28 cellular contexts compared by ENCODE assay signal in genomic region chr14:54933006-54933405, GRCh38.
"Had no signal": no experiment of that assay in that cellular context is flagged by ENCODE, and none has a peak within 500 bp of the region (broad histone marks: within the 10 kb centered on the region; RNA-seq: fewer than 3 reads in every experiment).

No MANE protein-coding gene starts in this region.

- H3K27me3 Mint-ChIP-seq: naive thymus-derived CD8-positive, alpha-beta T cell; stimulated activated naive CD8-positive, alpha-beta T cell treated with anti-CD3 and anti-CD28 coated beads, Interleukin-15, Interleukin-2, amounts not matched to agents 100 ng/mL and 50 ng/mL, for 24 hours had no signal

- H3K27ac Mint-ChIP-seq: naive thymus-derived CD8-positive, alpha-beta T cell; nephron; stimulated activated effector memory CD8-positive, alpha-beta T cell treated with anti-CD3 and anti-CD28 coated beads, Interleukin-12 subunit alpha, Interleukin-12 subunit beta, amount 100 ng/mL, for 72 hours; stimulated activated naive CD8-positive, alpha-beta T cell treated with anti-CD3 and anti-CD28 coated beads, Interleukin-15, Interleukin-2, amounts not matched to agents 100 ng/mL and 50 ng/mL, for 24 hours had no signal

- H3K9me3 Mint-ChIP-seq: naive thymus-derived CD8-positive, alpha-beta T cell; nephron; neural crest cell; stimulated activated effector memory CD8-positive, alpha-beta T cell treated with anti-CD3 and anti-CD28 coated beads, Interleukin-12 subunit alpha, Interleukin-12 subunit beta, amount 100 ng/mL, for 72 hours; stimulated activated naive CD8-positive, alpha-beta T cell treated with anti-CD3 and anti-CD28 coated beads, Interleukin-15, Interleukin-2, amounts not matched to agents 100 ng/mL and 50 ng/mL, for 24 hours had no signal

- H3K9me3 ChIP-seq: left lung, lower lobe of right lung, pancreas, prostate gland, sigmoid colon, spleen, suprapubic skin, thoracic aorta, tibial artery, upper lobe of right lung had no signal

- DNase-seq: hippocampal formation; kidney; left colon; left lung; lower lobe of right lung; mammary epithelial cell; mesenchymal stem cell; naive thymus-derived CD8-positive, alpha-beta T cell; nucleus accumbens; pancreas; posterior cingulate gyrus; retina; right cardiac atrium; sigmoid colon; small intestine; spleen; stimulated activated CD4-positive, alpha-beta T cell treated with anti-CD3 and anti-CD28 coated beads, Interleukin-4, amount 100 ng/mL, for 24 hours; stimulated activated naive CD4-positive, alpha-beta T cell; tibial artery; trophoblast cell; upper lobe of right lung had no signal

- H3K4me1 ChIP-seq: left lung, lower lobe of right lung, pancreas, prostate gland, sigmoid colon, spleen, suprapubic skin, tibial artery, upper lobe of right lung had no signal

- H3K27ac ChIP-seq: left lung, lower lobe of right lung, pancreas, prostate gland, sigmoid colon, spleen, suprapubic skin, thoracic aorta, tibial artery, upper lobe of right lung had no signal

- H3K4me3 ChIP-seq: left lung, lower lobe of right lung, pancreas, prostate gland, sigmoid colon, spleen, suprapubic skin, thoracic aorta, tibial artery, upper lobe of right lung had no signal

- H3K4me3 Mint-ChIP-seq: naive thymus-derived CD8-positive, alpha-beta T cell; nephron; neural crest cell; stimulated activated effector memory CD8-positive, alpha-beta T cell treated with anti-CD3 and anti-CD28 coated beads, Interleukin-12 subunit alpha, Interleukin-12 subunit beta, amount 100 ng/mL, for 72 hours; stimulated activated naive CD8-positive, alpha-beta T cell treated with anti-CD3 and anti-CD28 coated beads, Interleukin-15, Interleukin-2, amounts not matched to agents 100 ng/mL and 50 ng/mL, for 24 hours had no signal

- H3K36me3 Mint-ChIP-seq: naive thymus-derived CD8-positive, alpha-beta T cell had no signal

- H3K4me1 Mint-ChIP-seq: naive thymus-derived CD8-positive, alpha-beta T cell; neural crest cell; stimulated activated effector memory CD8-positive, alpha-beta T cell treated with anti-CD3 and anti-CD28 coated beads, Interleukin-12 subunit alpha, Interleukin-12 subunit beta, amount 100 ng/mL, for 72 hours had no signal

- H3K36me3 ChIP-seq: left lung, lower lobe of right lung, pancreas, prostate gland, sigmoid colon, spleen, suprapubic skin, thoracic aorta, tibial artery, upper lobe of right lung had no signal

- ATAC-seq: left colon; left lung; lower lobe of right lung; naive thymus-derived CD8-positive, alpha-beta T cell; pancreas; right cardiac atrium; stimulated activated effector memory CD8-positive, alpha-beta T cell treated with anti-CD3 and anti-CD28 coated beads, Interleukin-12 subunit alpha, Interleukin-12 subunit beta, amount 100 ng/mL, for 72 hours; upper lobe of right lung had no signal

- H3K27me3 ChIP-seq: left lung, pancreas, sigmoid colon, spleen, suprapubic skin, tibial artery, upper lobe of right lung had no signal
